ENCODE assay signal across 21 cellular contexts in the genomic region with DNA sequence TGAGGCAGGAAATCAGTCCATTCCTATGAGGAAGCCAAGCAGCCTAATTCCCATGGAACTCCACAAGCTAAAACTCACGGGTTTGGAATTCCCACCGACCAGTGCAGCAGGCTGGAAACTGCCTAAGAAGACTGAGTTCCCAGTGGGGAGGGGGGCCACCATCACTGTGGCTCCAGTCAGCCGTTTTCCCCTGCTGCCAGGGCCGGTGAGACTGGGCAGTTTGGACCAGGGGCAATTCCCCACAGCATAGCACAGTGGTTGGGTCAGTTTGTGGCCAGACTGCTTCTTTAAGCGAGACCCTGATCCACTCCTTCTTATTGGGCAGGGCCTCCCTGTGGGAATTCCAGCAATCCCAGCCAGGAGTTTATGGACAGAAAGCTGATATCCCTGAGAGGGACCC. TPM values are rescaled to one million over a fixed set of nuclear protein-coding genes. Genes with fewer than 3 reads are reported as not detected.
A peak's percentile ranks its signal among the peaks of the same experiment; 100 is the strongest.
DNase-seq lines count a peak whose midpoint lies in the region; ATAC-seq, FAIRE-seq and TF ChIP-seq lines count a peak whose summit lies in the region.
"Had no signal": no experiment of that assay in that cellular context is flagged by ENCODE, and none has a peak within 500 bp of the region (broad histone marks: within the 10 kb centered on the region; RNA-seq: fewer than 3 reads in every experiment).

No MANE protein-coding gene starts in this region.

- TF ChIP-seq CTCF in kidney epithelial cell (IDR thresholded peaks at IDR 0.05; ENCODE audit: insufficient read depth, low read length, poor library complexity, severe bottlenecking), result no peak

- no peak for FAIRE-seq in RCC 7860 (lab: Jason Lieb, UNC)
- FAIRE-seq: A204.1, G401.6, GM12891, GM19239, H54, HepG2 had no signal

- no peaks in the 10 kb centered on the region for H3K27me3 ChIP-seq in kidney epithelial cell (ENCODE audit: control insufficient read depth, insufficient read depth, low read length)

- DNase-seq in RCC 7860 (ENCODE audit: low spot score) (peak; percentile 57), kidney epithelial cell (ENCODE audit: low read depth) (peak; percentile 9), renal cortical epithelial cell (ENCODE audit: low read depth) (peak; percentile 8)
- no peak for DNase-seq in activated naive CD4-positive, alpha-beta T cell treated with Interleukin-2 at 50 U/mL for 16 hours
- DNase-seq: Calu3; CD4-positive, alpha-beta memory T cell; DMS 273 treated with DMSO at 0.1 percent for 48 hours; DMS53; HCEC 1CT; KBM-7 had no signal

- no peaks in the 10 kb centered on the region for H3K36me3 ChIP-seq in kidney epithelial cell (ENCODE audit: control insufficient read depth, insufficient read depth, low read length)
- H3K36me3 ChIP-seq: BLaER1 had no signal

- ATAC-seq in HG02610 (IDR thresholded peaks at IDR 0.05; ENCODE audit: unreplicated experiment), result no peak
- ATAC-seq in GM21529 (IDR thresholded peaks at IDR 0.05; ENCODE audit: unreplicated experiment), result no peak
- ATAC-seq in HG03135 (IDR thresholded peaks at IDR 0.05; ENCODE audit: unreplicated experiment), result no peak
- ATAC-seq: GM23338, HepG2 had no signal

- no peak overlapping the region for H3K4me3 ChIP-seq in kidney epithelial cell (ENCODE audit: low read depth, low read length)
- H3K4me3 ChIP-seq: BLaER1, GM23338 had no signal

RNA-seq across cellular contexts. Expression of a gene that starts 20.6 kb away (rescaled TPM):
- not detected in 2 replicates for total RNA-seq in kidney epithelial cell
- not detected in 2 replicates for total RNA-seq in renal cortical epithelial cell
- total RNA-seq: Calu3, GM23338, HepG2 had no signal

RNA-seq across cellular contexts. Expression of a gene that starts 23.9 kb away (rescaled TPM):
- total RNA-seq in kidney epithelial cell, result not detected in 2 replicates
- total RNA-seq in renal cortical epithelial cell, result not detected in 2 replicates
- total RNA-seq: Calu3; CD4-positive, alpha-beta memory T cell; GM23338; HepG2 had no signal
